23 cellular contexts compared by ENCODE assay signal in the genomic region with DNA sequence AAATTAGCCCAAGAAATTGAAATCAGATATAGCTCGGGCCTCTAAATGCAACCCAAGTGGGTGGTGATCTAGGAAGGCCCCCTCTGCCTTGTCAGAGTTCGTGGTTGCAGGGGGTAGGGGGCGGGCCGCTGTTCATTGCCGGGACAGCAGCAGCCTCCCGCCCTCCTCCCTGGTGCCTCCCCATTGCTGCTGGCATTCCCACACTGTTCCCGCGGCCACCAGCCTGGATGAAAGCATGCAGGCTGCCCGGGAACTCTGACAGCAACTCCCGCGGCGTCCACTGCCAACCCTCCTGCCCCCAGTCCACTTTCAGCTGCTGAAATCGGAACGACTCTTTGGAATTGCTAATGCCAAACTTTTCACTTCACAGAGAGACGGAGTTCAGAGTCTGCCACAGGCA.
DNase-seq lines count a peak whose midpoint lies in the region; ATAC-seq and TF ChIP-seq lines count a peak whose summit lies in the region.
"Had no signal": no experiment of that assay in that cellular context is flagged by ENCODE, and none has a peak within 500 bp of the region (broad histone marks: within the 10 kb centered on the region; RNA-seq: fewer than 3 reads in every experiment).

No MANE protein-coding gene starts in this region.

- no peaks in the 10 kb centered on the region for H3K27me3 ChIP-seq in iPS-18a (ENCODE audit: control insufficient read depth, insufficient read depth, low read length)
- peaks cover 0 to 17% (median 0%) of the 10 kb centered on the region in 3 experiments for H3K27me3 ChIP-seq in neuronal stem cell (ENCODE audit: control insufficient read depth in 3 of 3, insufficient read depth in 3 of 3, low read depth in 1 of 3, low read length in 3 of 3)
- H3K27me3 ChIP-seq: gastroesophageal sphincter, uterus had no signal

- H3K9ac ChIP-seq in iPS-18a (ENCODE audit: low read length): no peak overlapping the region
- no peak overlapping the region for H3K9ac ChIP-seq in neuronal stem cell (ENCODE audit: low read depth, low read length, poor library complexity)

- TF ChIP-seq CTCF in HEK293 (tag by site-specific recombination; IDR thresholded peaks at IDR 0.05): no peak
- no peak for TF ChIP-seq CTCF in coronary artery (IDR thresholded peaks at IDR 0.05)

- H4K8ac ChIP-seq in neuronal stem cell (ENCODE audit: low read depth, low read length): no peak overlapping the region

- CTCF ChIA-PET in HEK293 (lab: Yijun Ruan, JAX): interaction anchor here (0.6 to 0.7 kb wide), 4 partner anchors 110 to 1216 kb away, joined by 3 read pairs; no protein-coding TSS in a partner anchor

- POLR2A ChIA-PET in HEK293 (lab: Yijun Ruan, JAX): no interaction called here

- H3K4ac ChIP-seq in neuronal stem cell (ENCODE audit: low read length): no peak overlapping the region

- H2BK12ac ChIP-seq in neuronal stem cell (ENCODE audit: low read length): no peak overlapping the region

- no peak overlapping the region for H2BK15ac ChIP-seq in neuronal stem cell (ENCODE audit: low read length)

- H3K4me3 ChIP-seq in HEK293 (ENCODE audit: low read depth, low read length) (no peak overlapping the region), coronary artery (peak overlapping the region; percentile 28), iPS-18a (ENCODE audit: low read length) (peak overlapping the region; percentile 8), neuronal stem cell (ENCODE audit: low read length in 2 of 2) (no peak overlapping the region)
- H3K4me3 ChIP-seq: gastroesophageal sphincter, mucosa of descending colon, uterus had no signal

- H2AK5ac ChIP-seq in neuronal stem cell (ENCODE audit: low read depth, low read length): no peak overlapping the region

- peak overlapping the region; percentile 33 for H3K4me2 ChIP-seq in neuronal stem cell (ENCODE audit: insufficient read depth, low read length, poor library complexity, severe bottlenecking)

- peak overlapping the region; percentile 41 for H2AFZ ChIP-seq in neuronal stem cell (ENCODE audit: low read length)

- H3K4me1 ChIP-seq in HEK293 (ENCODE audit: control insufficient read depth, insufficient read depth, low read length): 0 out of 2 replicates have a peak, but pooled peaks cover 2% of the 10 kb centered on the region
- peaks cover 7% of the 10 kb centered on the region for H3K4me1 ChIP-seq in iPS-18a (ENCODE audit: control insufficient read depth, low read depth, low read length)
- H3K4me1 ChIP-seq in neuronal stem cell (ENCODE audit: control insufficient read depth in 2 of 2, insufficient read depth in 1 of 2, low read depth in 1 of 2, low read length in 2 of 2): no peaks in the 10 kb centered on the region
- H3K4me1 ChIP-seq: breast epithelium, gastroesophageal sphincter, uterus had no signal

- no peak overlapping the region for H4K91ac ChIP-seq in neuronal stem cell (ENCODE audit: low read depth, low read length, poor library complexity)

- H3K9me3 ChIP-seq in HEK293 (ENCODE audit: control insufficient read depth, insufficient read depth, low read depth, low read length) (no peaks in the 10 kb centered on the region), iPS-18a (ENCODE audit: control insufficient read depth, low read depth, low read length) (peaks cover 4% of the 10 kb centered on the region), neuronal stem cell (replicated peaks in 1 of 2; ENCODE audit: control insufficient read depth in 2 of 2, insufficient read depth in 1 of 2, low read depth in 1 of 2, low read length in 2 of 2) (no peaks in the 10 kb centered on the region)
- H3K9me3 ChIP-seq: breast epithelium, gastroesophageal sphincter, mucosa of descending colon, uterus had no signal

- H2BK120ac ChIP-seq in neuronal stem cell (ENCODE audit: low read depth, low read length): no peak overlapping the region

- peak overlapping the region; percentile 18; the same call in 1 of the 2 replicates for H3K27ac ChIP-seq in HEK293 (ENCODE audit: extremely low read depth, low read depth, low read length)
- H3K27ac ChIP-seq in coronary artery: no peak overlapping the region
- H3K27ac ChIP-seq in iPS-18a (ENCODE audit: low read length): no peak overlapping the region
- no peak overlapping the region for H3K27ac ChIP-seq in neuronal stem cell (replicated peaks; ENCODE audit: low read length)
- H3K27ac ChIP-seq: breast epithelium, dorsolateral prefrontal cortex, gastroesophageal sphincter, uterus had no signal

- WGBS in neuronal stem cell (ENCODE audit: extremely low coverage in 2 of 2, insufficient read length in 2 of 2, insufficient replicate concordance in 1 of 2), 2 donors: no CpG with 5 or more reads among the region's 15 CpGs

- H3K18ac ChIP-seq in neuronal stem cell (ENCODE audit: low read length): no peak overlapping the region

- no peaks in the 10 kb centered on the region for H3K36me3 ChIP-seq in HEK293 (ENCODE audit: control insufficient read depth in 2 of 2, insufficient read depth in 1 of 2, low read length in 2 of 2)
- no peaks in the 10 kb centered on the region for H3K36me3 ChIP-seq in iPS-18a (ENCODE audit: control insufficient read depth, low read depth, low read length)
- no peaks in the 10 kb centered on the region for H3K36me3 ChIP-seq in neuronal stem cell (replicated peaks in 1 of 2; ENCODE audit: control insufficient read depth in 2 of 2, insufficient read depth in 2 of 2, low read length in 2 of 2)
- H3K36me3 ChIP-seq: breast epithelium, gastroesophageal sphincter, uterus had no signal

- no peaks in the 10 kb centered on the region for H3K79me1 ChIP-seq in neuronal stem cell (ENCODE audit: low read depth, low read length)

- H3K14ac ChIP-seq in neuronal stem cell (ENCODE audit: low read length): no peak overlapping the region

- no peak for ATAC-seq in HG03108 (IDR thresholded peaks at IDR 0.05; ENCODE audit: unreplicated experiment)
- ATAC-seq: activated T-cell treated with anti-CD3 and anti-CD28 coated beads, Interleukin-2, amount 50 U/mL, for 72 hours; gastroesophageal sphincter; mucosa of descending colon had no signal

- H2BK5ac ChIP-seq in neuronal stem cell (ENCODE audit: low read length): no peak overlapping the region

- DNase-seq in coronary artery (ENCODE audit: low spot score) (no peak), neuronal stem cell (ENCODE audit: low spot score) (no peak), NCI-H524 (lab: John Stamatoyannopoulos, UW) (no peak), cerebellar nuclear complex (lab: John Stamatoyannopoulos, UW) (no peak), NCI-H69 (lab: John Stamatoyannopoulos, UW) (no peak)
- DNase-seq: activated B cell treated with CpG ODN at 0.5 μM for 24 hours; activated T-cell treated with anti-CD3 and anti-CD28 coated beads, Interleukin-2, amount 50 U/mL, for 72 hours; CD4-positive, alpha-beta memory T cell; DMS79 treated with DMSO at 0.1 percent for 48 hours; erythroblast; GOT3; kidney; mucosa of descending colon; NCI-H2081; stimulated activated CD4-positive, alpha-beta T cell treated with anti-CD3 and anti-CD28 coated beads, Interleukin-2, amount 100 ng/mL, for 24 hours; T-helper 1 cell; uterus had no signal

- H3K23ac ChIP-seq in neuronal stem cell (ENCODE audit: low read depth, low read length, poor library complexity): no peak overlapping the region

TF ChIP-seq in HEK293, 187 proteins besides CTCF, POLR2A, EP300 and RAD21 (continues in another document):
- TF ChIP-seq GLIS1 (tag by site-specific recombination; IDR thresholded peaks at IDR 0.05): peak; percentile 96
- TF ChIP-seq ZIC2 (tag by site-specific recombination; IDR thresholded peaks at IDR 0.05): peak; percentile 65
- peak; percentile 39; the same call in 1 of the 2 replicates for TF ChIP-seq WT1 (tag by site-specific recombination; IDR thresholded peaks at IDR 0.05)
- 0 out of 2 replicates have a peak, but pooled peaks have one; percentile 24 for TF ChIP-seq ZNF335 (tag by site-specific recombination; conservative IDR thresholded peaks at IDR 0.05)
- no peak for TF ChIP-seq ZNF175 (tag by site-specific recombination; IDR thresholded peaks at IDR 0.05)
- TF ChIP-seq ZNF341 (tag by site-specific recombination; IDR thresholded peaks at IDR 0.05; ENCODE audit: low read depth): peak; percentile 91
- TF ChIP-seq, protein P1, sequence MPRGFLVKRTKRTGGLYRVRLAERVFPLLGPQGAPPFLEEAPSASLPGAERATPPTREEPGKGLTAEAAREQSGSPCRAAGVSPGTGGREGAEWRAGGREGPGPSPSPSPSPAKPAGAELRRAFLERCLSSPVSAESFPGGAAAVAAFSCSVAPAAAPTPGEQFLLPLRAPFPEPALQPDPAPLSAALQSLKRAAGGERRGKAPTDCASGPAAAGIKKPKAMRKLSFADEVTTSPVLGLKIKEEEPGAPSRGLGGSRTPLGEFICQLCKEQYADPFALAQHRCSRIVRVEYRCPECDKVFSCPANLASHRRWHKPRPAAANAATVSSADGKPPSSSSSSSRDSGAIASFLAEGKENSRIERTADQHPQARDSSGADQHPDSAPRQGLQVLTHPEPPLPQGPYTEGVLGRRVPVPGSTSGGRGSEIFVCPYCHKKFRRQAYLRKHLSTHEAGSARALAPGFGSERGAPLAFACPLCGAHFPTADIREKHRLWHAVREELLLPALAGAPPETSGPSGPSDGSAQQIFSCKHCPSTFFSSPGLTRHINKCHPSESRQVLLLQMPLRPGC (tag by site-specific recombination; IDR thresholded peaks at IDR 0.05): peak; percentile 78
- TF ChIP-seq ZBTB20 (tag by site-specific recombination; IDR thresholded peaks at IDR 0.05): peak; percentile 24; the same call in 1 of the 2 replicates
- TF ChIP-seq GLIS2 (tag by site-specific recombination; IDR thresholded peaks at IDR 0.05): peak; percentile 79
- no peak for TF ChIP-seq ZNF223 (tag by site-specific recombination; IDR thresholded peaks at IDR 0.05)
- TF ChIP-seq, protein P2, sequence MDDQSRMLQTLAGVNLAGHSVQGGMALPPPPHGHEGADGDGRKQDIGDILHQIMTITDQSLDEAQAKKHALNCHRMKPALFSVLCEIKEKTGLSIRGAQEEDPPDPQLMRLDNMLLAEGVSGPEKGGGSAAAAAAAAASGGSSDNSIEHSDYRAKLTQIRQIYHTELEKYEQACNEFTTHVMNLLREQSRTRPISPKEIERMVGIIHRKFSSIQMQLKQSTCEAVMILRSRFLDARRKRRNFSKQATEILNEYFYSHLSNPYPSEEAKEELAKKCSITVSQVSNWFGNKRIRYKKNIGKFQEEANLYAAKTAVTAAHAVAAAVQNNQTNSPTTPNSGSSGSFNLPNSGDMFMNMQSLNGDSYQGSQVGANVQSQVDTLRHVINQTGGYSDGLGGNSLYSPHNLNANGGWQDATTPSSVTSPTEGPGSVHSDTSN (CRISPR knock-in tag; IDR thresholded peaks at IDR 0.05): no peak
- no peak for TF ChIP-seq ZNF239 (tag by site-specific recombination; IDR thresholded peaks at IDR 0.05)
- peak; percentile 36 for TF ChIP-seq SP2 (tag by site-specific recombination; IDR thresholded peaks at IDR 0.05)

Comparison
In these comparisons a context has a peak if more than half of its experiments do, and no peak if none do; other contexts are left out.
1. H3K4me3 ChIP-seq: peak in coronary artery (single experiment) and iPS-18a (single experiment); none in HEK293 (single experiment) and neuronal stem cell (0 of 2).